Comparison of ENCODE assay signal across 1 cellular context in genomic region chr19:19096641-19097627, GRCh38.
A peak's percentile ranks its signal among the peaks of the same experiment; 100 is the strongest.
TF ChIP-seq lines count a peak whose summit lies in the region.

No MANE protein-coding gene starts in this region.

TF ChIP-seq in HepG2, 621 proteins besides CTCF, POLR2A, EP300 and RAD21 (continued from another document and continues in another):
- TF ChIP-seq ZNF318 (CRISPR knock-in tag; IDR thresholded peaks at IDR 0.05) (no peak), MYC (CRISPR knock-in tag; IDR thresholded peaks at IDR 0.05; ENCODE audit: borderline replicate concordance) (peak; percentile 92), MEF2D (CRISPR knock-in tag; IDR thresholded peaks at IDR 0.05) (peak; percentile 96), ZSCAN20 (CRISPR knock-in tag; IDR thresholded peaks at IDR 0.05; ENCODE audit: borderline replicate concordance) (no peak), LCORL (IDR thresholded peaks at IDR 0.05) (no peak), LCORL (CRISPR knock-in tag; IDR thresholded peaks at IDR 0.05) (peak; percentile 98), ZFP91 (CRISPR knock-in tag; IDR thresholded peaks at IDR 0.05; ENCODE audit: borderline replicate concordance) (peak; percentile 76; the same call in 1 of the 2 replicates), ZNF609 (CRISPR knock-in tag; IDR thresholded peaks at IDR 0.05; ENCODE audit: borderline replicate concordance) (peak; percentile 83; the same call in 1 of the 2 replicates), ZHX2 (IDR thresholded peaks at IDR 0.05; ENCODE audit: low read depth) (peak; percentile 78), ZHX2 (CRISPR knock-in tag; IDR thresholded peaks at IDR 0.05; ENCODE audit: borderline replicate concordance) (no peak), BCL3 (CRISPR knock-in tag; IDR thresholded peaks at IDR 0.05) (peak; percentile 62; the same call in 1 of the 2 replicates), NRL (CRISPR knock-in tag; IDR thresholded peaks at IDR 0.05; ENCODE audit: borderline replicate concordance) (0 out of 2 replicates have a peak, but pooled peaks have one; percentile 39), DBP (CRISPR knock-in tag; IDR thresholded peaks at IDR 0.05; ENCODE audit: not compliant biosample characterization) (no peak), ZBTB2 (CRISPR knock-in tag; IDR thresholded peaks at IDR 0.05; ENCODE audit: low read depth) (no peak; the same call in 1 of the 2 replicates), MAF1 (CRISPR knock-in tag; IDR thresholded peaks at IDR 0.05; ENCODE audit: borderline replicate concordance) (no peak; the same call in 1 of the 2 replicates), KDM1A (CRISPR knock-in tag; IDR thresholded peaks at IDR 0.05) (peak; percentile 84), KLF15 (CRISPR knock-in tag; IDR thresholded peaks at IDR 0.05; ENCODE audit: borderline replicate concordance) (0 out of 2 replicates have a peak, but pooled peaks have one; percentile 61), ZNF724P (CRISPR knock-in tag; IDR thresholded peaks at IDR 0.05; ENCODE audit: borderline replicate concordance) (no peak; the same call in 1 of the 2 replicates), ZMYM2 (CRISPR knock-in tag; IDR thresholded peaks at IDR 0.05) (peak; percentile 93), HCFC1 (IDR thresholded peaks at IDR 0.05; ENCODE audit: low read depth, low read length) (no peak), ZNF710 (CRISPR knock-in tag; IDR thresholded peaks at IDR 0.05; ENCODE audit: borderline replicate concordance) (no peak; the same call in 1 of the 2 replicates)
